ENCODE assay signal across 8 cellular contexts in genomic region chr6:12009180-12009748, GRCh38. TPM values are rescaled to one million over a fixed set of nuclear protein-coding genes. Genes with fewer than 3 reads are reported as not detected.
DNase-seq lines count a peak whose midpoint lies in the region; ATAC-seq and TF ChIP-seq lines count a peak whose summit lies in the region.

No MANE protein-coding gene starts in this region.

- peak overlapping the region; percentile 99 for H3K27ac ChIP-seq in CD4-positive, alpha-beta T cell (ENCODE audit: low read depth, low read length)
- peak overlapping the region in 53 of 59 donors; percentile 23 to 95 (median 87) for H3K27ac ChIP-seq in dorsolateral prefrontal cortex

- H3K27me3 ChIP-seq in CD4-positive, alpha-beta T cell (ENCODE audit: control insufficient read depth, insufficient read depth, low read length), result no peaks in the 10 kb centered on the region
- H3K27me3 ChIP-seq in MG63 (no peaks in the 10 kb centered on the region), dorsolateral prefrontal cortex (no peaks in the 10 kb centered on the region)

- H3K9me3 ChIP-seq in CD4-positive, alpha-beta T cell (ENCODE audit: control insufficient read depth, low read length), result no peaks in the 10 kb centered on the region
- peaks cover 1% of the 10 kb centered on the region; the same call in 1 of the 2 replicates for H3K9me3 ChIP-seq in MG63

- CTCF ChIA-PET in CD4-positive, alpha-beta T cell (lab: Charles Lee), result no interaction called here

- no peak for DNase-seq in CD4-positive, alpha-beta T cell
- no peak for DNase-seq in MG63
- no peak for DNase-seq in dorsolateral prefrontal cortex
- no peak for DNase-seq in neural crest cell (ENCODE audit: low read depth, low spot score)
- no peak for DNase-seq in AG08396 (ENCODE audit: low spot score)
- DNase-seq in omental fat pad (ENCODE audit: low spot score), result no peak

- intact Hi-C loops in CD4-positive, alpha-beta T cell (cut with DNase I, micrococcal nuclease), result loop anchor here (2.0 to 10.0 kb wide), 4 partner anchors 108 to 474 kb away; partner anchors contain the start of gene TMEM170B (in 1 of the 2)
- intact Hi-C loops in dorsolateral prefrontal cortex (cut with DNase I), result no loop called here

- H3K27me3 Mint-ChIP-seq in CD4-positive, alpha-beta T cell, result peaks cover 5% of the 10 kb centered on the region
- no peaks in the 10 kb centered on the region for H3K27me3 Mint-ChIP-seq in neural crest cell (ENCODE audit: low read depth)

- peak overlapping the region; percentile 97 for H3K27ac Mint-ChIP-seq in CD4-positive, alpha-beta T cell
- H3K27ac Mint-ChIP-seq in neural crest cell (ENCODE audit: unreplicated experiment), result peak overlapping the region; percentile 31

- peak overlapping the region; percentile 87 for H3K4me3 ChIP-seq in MG63
- peak overlapping the region; percentile 42 to 87 (median 75) for H3K4me3 ChIP-seq in dorsolateral prefrontal cortex

- no peaks in the 10 kb centered on the region for H3K36me3 ChIP-seq in MG63

- H3K36me3 Mint-ChIP-seq in CD4-positive, alpha-beta T cell (ENCODE audit: low read depth), result peaks cover 28% of the 10 kb centered on the region
- no peaks in the 10 kb centered on the region for H3K36me3 Mint-ChIP-seq in neural crest cell (ENCODE audit: low read depth)

- H3K9me3 Mint-ChIP-seq in CD4-positive, alpha-beta T cell, result no peaks in the 10 kb centered on the region
- H3K9me3 Mint-ChIP-seq in neural crest cell, result no peaks in the 10 kb centered on the region

- H3K4me3 Mint-ChIP-seq in CD4-positive, alpha-beta T cell, result peak overlapping the region; percentile 92
- peak overlapping the region; percentile 92 for H3K4me3 Mint-ChIP-seq in neural crest cell

- peaks cover 40% of the 10 kb centered on the region for H3K4me1 Mint-ChIP-seq in CD4-positive, alpha-beta T cell (ENCODE audit: low read depth)
- H3K4me1 Mint-ChIP-seq in neural crest cell, result peaks cover 46% of the 10 kb centered on the region

- TF ChIP-seq CTCF in CD4-positive, alpha-beta T cell (IDR thresholded peaks at IDR 0.05), result no peak
- TF ChIP-seq CTCF in dorsolateral prefrontal cortex (IDR thresholded peaks at IDR 0.05 in 54 of 56, conservative IDR thresholded peaks at IDR 0.05 in 2 of 56; ENCODE audit: low read depth in 1 of 56, partially characterized antibody in 56 of 56) (no peak), neural crest cell (conservative IDR thresholded peaks at IDR 0.05) (no peak), omental fat pad (IDR thresholded peaks at IDR 0.05) (no peak)

- ATAC-seq in CD4-positive, alpha-beta T cell (ENCODE audit: poor library complexity), result no peak
- no peak for ATAC-seq in GM18502 (IDR thresholded peaks at IDR 0.05; ENCODE audit: poor library complexity, unreplicated experiment)
- ATAC-seq in GM19397 (IDR thresholded peaks at IDR 0.05; ENCODE audit: unreplicated experiment), result no peak
- no peak for ATAC-seq in omental fat pad (ENCODE audit: low FRiP score)

- POLR2A ChIA-PET in CD4-positive, alpha-beta T cell (lab: Charles Lee), result interaction anchor here (0.7 to 6.9 kb wide), 15 partner anchors 14 to 627 kb away, joined by 3 to 89 read pairs (median 4); no protein-coding TSS in a partner anchor

RNA-seq across cellular contexts. Expression of gene HIVEP1, which starts 2.8 kb away (rescaled TPM):
- total RNA-seq in CD4-positive, alpha-beta T cell, result 10 to 100 TPM; 76.3 to 78.8 TPM
- 3.1 and 3.8 TPM in 2 replicates for total RNA-seq in MG63 (2014; rRNA removed; shearing (Covaris generic); ENCODE audit: low replicate concordance)
- 10 to 100 TPM; 24.9 to 56.3 (median 41.0) TPM for total RNA-seq in dorsolateral prefrontal cortex
- total RNA-seq in neural crest cell, result 21.5 and 24.0 TPM in 2 replicates
- 10 to 100 TPM; 21.6 to 59.4 (median 34.5) TPM for total RNA-seq in omental fat pad

Comparison
In these comparisons a context has a peak if more than half of its experiments do, and no peak if none do; other contexts are left out.
1. intact Hi-C loops: an anchor here in CD4-positive, alpha-beta T cell (2.0 to 10.0 kb wide); none called in dorsolateral prefrontal cortex.